Comparison of ENCODE assay signal across 17 cellular contexts in genomic region chrX:18792828-18793227, GRCh38.
DNase-seq lines count a peak whose midpoint lies in the region; ATAC-seq, FAIRE-seq and TF ChIP-seq lines count a peak whose summit lies in the region.
"Had no signal": no experiment of that assay in that cellular context is flagged by ENCODE, and none has a peak within 500 bp of the region (broad histone marks: within the 10 kb centered on the region; RNA-seq: fewer than 3 reads in every experiment).

No MANE protein-coding gene starts in this region.

- TF ChIP-seq CTCF in endothelial cell of umbilical vein (IDR thresholded peaks at IDR 0.05; ENCODE audit: extremely low read depth in 1 of 2, insufficient read depth in 1 of 2, low read depth in 1 of 2, low read length in 2 of 2) (no peak), smooth muscle cell (IDR thresholded peaks at IDR 0.05; ENCODE audit: borderline replicate concordance, insufficient read depth, poor library complexity, severe bottlenecking) (no peak)

- H2AFZ ChIP-seq in endothelial cell of umbilical vein (ENCODE audit: low read depth, low read length) = peak overlapping the region; percentile 54
- H2AFZ ChIP-seq in smooth muscle cell (ENCODE audit: low read depth) = peak overlapping the region; percentile 89

- H3K27me3 ChIP-seq in endothelial cell of umbilical vein (ENCODE audit: control insufficient read depth in 2 of 2, insufficient read depth in 2 of 2, low read length in 2 of 2) (no peaks in the 10 kb centered on the region), smooth muscle cell (ENCODE audit: low read depth) (no peaks in the 10 kb centered on the region)

- no peaks in the 10 kb centered on the region for H3K9me1 ChIP-seq in endothelial cell of umbilical vein (replicated peaks; ENCODE audit: control insufficient read depth, extremely low read depth, insufficient read depth, low read length)

- POLR2A ChIA-PET in endothelial cell of umbilical vein (lab: Charles Lee) = no interaction called here

- FAIRE-seq in endothelial cell of umbilical vein (lab: Jason Lieb, UNC) = peak; percentile 97
- FAIRE-seq: HTR-8/SVneo had no signal

- no TSS peak for BruUV-seq in endothelial cell of umbilical vein (replicated peaks; lab: Mats Ljungman, UMichigan)

- H3K4me2 ChIP-seq in endothelial cell of umbilical vein (ENCODE audit: insufficient read depth, low read length) = peak overlapping the region; percentile 54
- H3K4me2 ChIP-seq in smooth muscle cell = peak overlapping the region; percentile 67

- no peak for ATAC-seq in left colon
- ATAC-seq: Panc1 had no signal

- no peaks in the 10 kb centered on the region for H3F3A ChIP-seq in smooth muscle cell (ENCODE audit: low read depth)

- H3K27ac ChIP-seq in SK-N-MC (peak overlapping the region; percentile 85), endothelial cell of umbilical vein (ENCODE audit: insufficient read depth, low read depth, low read length) (peak overlapping the region; percentile 39), smooth muscle cell (ENCODE audit: low read depth) (peak overlapping the region; percentile 84)
- H3K27ac ChIP-seq: HL-60 had no signal

- no peaks in the 10 kb centered on the region for H3K36me3 ChIP-seq in SK-N-MC (ENCODE audit: insufficient read depth, low read length)
- H3K36me3 ChIP-seq in endothelial cell of umbilical vein (ENCODE audit: control insufficient read depth in 2 of 2, extremely low read depth in 1 of 2, insufficient read depth in 2 of 2, low read length in 2 of 2) = no peaks in the 10 kb centered on the region
- H3K36me3 ChIP-seq in smooth muscle cell (ENCODE audit: low read depth) = no peaks in the 10 kb centered on the region

- no peak for TF ChIP-seq POLR2A in endothelial cell of umbilical vein (IDR thresholded peaks at IDR 0.05; ENCODE audit: low read depth, low read length)

- H3K9ac ChIP-seq in SK-N-MC (ENCODE audit: insufficient read length) = peak overlapping the region; percentile 65
- H3K9ac ChIP-seq in endothelial cell of umbilical vein (replicated peaks; ENCODE audit: extremely low read depth, insufficient read depth, low read length) = no peak overlapping the region
- peak overlapping the region; percentile 31 for H3K9ac ChIP-seq in smooth muscle cell (ENCODE audit: low read depth)

- H3K9me3 ChIP-seq in SK-N-MC (ENCODE audit: low read depth, low read length) (no peaks in the 10 kb centered on the region), endothelial cell of umbilical vein (replicated peaks; ENCODE audit: control insufficient read depth, insufficient read depth, low read length) (no peaks in the 10 kb centered on the region), smooth muscle cell (replicated peaks; ENCODE audit: low read depth) (peaks cover 6% of the 10 kb centered on the region)

- H4K20me1 ChIP-seq in endothelial cell of umbilical vein (replicated peaks; ENCODE audit: control insufficient read depth, extremely low read depth, insufficient read depth, low read length) = no peaks in the 10 kb centered on the region
- no peaks in the 10 kb centered on the region for H4K20me1 ChIP-seq in smooth muscle cell (ENCODE audit: low read depth)

- CTCF ChIA-PET in endothelial cell of umbilical vein (lab: Charles Lee) = no interaction called here

- in situ Hi-C loops in KBM-7 (cut with MboI; ENCODE audit: low pct_unique_long_range_greater_than_20kb, low sequenced_read_pairs) = no loop called here

- H3K4me3 ChIP-seq in SK-N-MC (peak overlapping the region; percentile 14; the same call in 1 of the 2 replicates), endothelial cell of umbilical vein (replicated peaks in 1 of 3; ENCODE audit: insufficient read depth in 1 of 3, low read depth in 1 of 3, low read length in 3 of 3) (no peak overlapping the region), smooth muscle cell (no peak overlapping the region)

- DNase-seq in KBM-7 = peak; percentile 7
- DNase-seq in SK-N-MC (ENCODE audit: low read depth, low spot score) = no peak
- peak; percentile 53 for DNase-seq in endothelial cell of umbilical vein (ENCODE audit: low read depth, low spot score)
- no peak for DNase-seq in smooth muscle cell (lab: John Stamatoyannopoulos, UW; ENCODE audit: unreplicated experiment)
- DNase-seq in left colon = no peak
- no peak for DNase-seq in NCI-H345 (lab: John Stamatoyannopoulos, UW)
- DNase-seq in DMS79 treated with DMSO at 0.1 percent for 48 hours (lab: John Stamatoyannopoulos, UW) = no peak
- DNase-seq: CD4-positive, CD25-positive, alpha-beta regulatory T cell; DMS53; HCEC 1CT; MV-4-11; NCI-H1417 treated with DMSO at 0.1 percent for 48 hours; NCI-H446; NCI-H748 treated with DMSO at 0.1 percent for 48 hours had no signal

- H3K4me1 ChIP-seq in endothelial cell of umbilical vein (ENCODE audit: control insufficient read depth, extremely low read depth, insufficient read depth, low read length) (peaks cover 10% of the 10 kb centered on the region), smooth muscle cell (ENCODE audit: low read depth) (peaks cover 14% of the 10 kb centered on the region)

- dilution Hi-C loops in endothelial cell of umbilical vein (cut with MboI; ENCODE audit: extremely low pct_ligation_motif_present, low sequenced_read_pairs) = no loop called here

- intact Hi-C loops in endothelial cell of umbilical vein (cut with micrococcal nuclease) (loop anchor here (5.0 kb wide), 1 partner anchor 79 kb away; no protein-coding TSS in a partner anchor), left colon (cut with DNase I, micrococcal nuclease) (no loop called here)

- no peaks in the 10 kb centered on the region for H3K79me2 ChIP-seq in endothelial cell of umbilical vein (ENCODE audit: control insufficient read depth, insufficient read depth, low read length)
- H3K79me2 ChIP-seq in smooth muscle cell (ENCODE audit: low read depth) = no peaks in the 10 kb centered on the region

TF ChIP-seq in endothelial cell of umbilical vein, 7 proteins besides CTCF, POLR2A, EP300 and RAD21:
- TF ChIP-seq MYC (IDR thresholded peaks at IDR 0.05; ENCODE audit: low read depth, low read length) = no peak
- no peak for TF ChIP-seq GATA2 (IDR thresholded peaks at IDR 0.05; ENCODE audit: insufficient read depth, insufficient read length, low read depth, low read length)

Comparison
In these comparisons a context has a peak if more than half of its experiments do, and no peak if none do; other contexts are left out.
1. DNase-seq: peak in KBM-7 (single experiment) and endothelial cell of umbilical vein (single experiment); none in SK-N-MC (single experiment), smooth muscle cell (single experiment), left colon (0 of 2), NCI-H345 (single experiment) and DMS79 treated with DMSO at 0.1 percent for 48 hours (single experiment).
2. Peak in every context shown above with its lines, with median percentiles within 50 percentile points of each other: H3K27ac ChIP-seq.